Comparison of ENCODE assay signal across 8 cellular contexts in genomic region chr1:62082456-62083363, GRCh38.
DNase-seq lines count a peak whose midpoint lies in the region; ATAC-seq and TF ChIP-seq lines count a peak whose summit lies in the region.

No MANE protein-coding gene starts in this region.

- peaks cover 0 to 2% (median 0%) of the 10 kb centered on the region in 3 donors for H3K27me3 Mint-ChIP-seq in CD14-positive monocyte (ENCODE audit: low read depth in 3 of 3)

- H3K9me3 Mint-ChIP-seq in CD14-positive monocyte = no peaks in the 10 kb centered on the region

- H3K27me3 ChIP-seq in RWPE2 (ENCODE audit: insufficient read depth, poor library complexity, severe bottlenecking) = no peaks in the 10 kb centered on the region
- H3K27me3 ChIP-seq in iPS DF 6.9 (ENCODE audit: control insufficient read depth, insufficient read depth, low read length) = no peaks in the 10 kb centered on the region

- in situ Hi-C loops in astrocyte of the cerebellum (cut with HindIII; ENCODE audit: low sequenced_read_pairs) = no loop called here

- no peak for DNase-seq in CD14-positive monocyte (ENCODE audit: low spot score)
- peak; percentile 24 for DNase-seq in HS-27A (ENCODE audit: low read depth)
- DNase-seq in RWPE2 (ENCODE audit: low spot score) = no peak
- no peak for DNase-seq in astrocyte of the cerebellum (ENCODE audit: low read depth)
- DNase-seq in iPS DF 6.9 (ENCODE audit: low read depth, low spot score) = peak; percentile 22
- peak; percentile 44 to 45 for DNase-seq in stimulated activated CD4-positive, alpha-beta T cell treated with anti-CD3 and anti-CD28 coated beads, Interleukin-2, amount 100 ng/mL, for 24 hours
- DNase-seq in NCI-H1048 (lab: John Stamatoyannopoulos, UW) = no peak

- no peaks in the 10 kb centered on the region for H3K4me1 ChIP-seq in RWPE2 (ENCODE audit: insufficient read depth, poor library complexity, severe bottlenecking)
- H3K4me1 ChIP-seq in iPS DF 6.9 (ENCODE audit: control insufficient read depth, insufficient read depth, low read length) = no peaks in the 10 kb centered on the region

- H3K4me1 Mint-ChIP-seq in CD14-positive monocyte = no peaks in the 10 kb centered on the region

- no peaks in the 10 kb centered on the region for H3K36me3 Mint-ChIP-seq in CD14-positive monocyte

- H3K36me3 ChIP-seq in RWPE2 (ENCODE audit: low read depth) (peaks cover 36% of the 10 kb centered on the region), iPS DF 6.9 (ENCODE audit: control insufficient read depth, insufficient read depth, low read length) (no peaks in the 10 kb centered on the region; the same call in 1 of the 2 replicates)

- intact Hi-C loops in CD14-positive monocyte (cut with micrococcal nuclease) = loop anchor here in 1 of 2 donors (10.0 kb wide), 1 partner anchor 322 kb away; no protein-coding TSS in a partner anchor

- no peak overlapping the region for H3K27ac Mint-ChIP-seq in CD14-positive monocyte

- no CpG with 5 or more reads among the region's 14 CpGs for WGBS in iPS DF 6.9 (ENCODE audit: insufficient coverage, insufficient read length)

- ATAC-seq in GM18868 (IDR thresholded peaks at IDR 0.05; ENCODE audit: unreplicated experiment) (peak; percentile 87), RWPE2 (ENCODE audit: low read depth) (peak; percentile 83)

- H3K4me3 Mint-ChIP-seq in CD14-positive monocyte = no peak overlapping the region

- H3K4me3 ChIP-seq in RWPE2 (ENCODE audit: severe bottlenecking) (no peak overlapping the region), astrocyte of the cerebellum (ENCODE audit: low read depth, low read length) (no peak overlapping the region), iPS DF 6.9 (ENCODE audit: low read length) (no peak overlapping the region)

- H3K27ac ChIP-seq in RWPE2 (ENCODE audit: poor library complexity, severe bottlenecking) (no peak overlapping the region), iPS DF 6.9 (ENCODE audit: low read length) (no peak overlapping the region)

- peak; percentile 91 for TF ChIP-seq CTCF in CD14-positive monocyte (IDR thresholded peaks at IDR 0.05)
- peak; percentile 96 for TF ChIP-seq CTCF in RWPE2 (IDR thresholded peaks at IDR 0.05; ENCODE audit: poor library complexity, severe bottlenecking)
- peak; percentile 98 for TF ChIP-seq CTCF in astrocyte of the cerebellum (IDR thresholded peaks at IDR 0.05; ENCODE audit: low read depth, low read length, missing control alignments)

- no peaks in the 10 kb centered on the region for H3K9me3 ChIP-seq in RWPE2 (ENCODE audit: severe bottlenecking)
- no peaks in the 10 kb centered on the region for H3K9me3 ChIP-seq in iPS DF 6.9 (ENCODE audit: control insufficient read depth, insufficient read depth, low read length)

Comparison
In these comparisons a context has a peak if more than half of its experiments do, and no peak if none do; other contexts are left out.
1. DNase-seq: peak in HS-27A (single experiment), iPS DF 6.9 (single experiment) and stimulated activated CD4-positive, alpha-beta T cell treated with anti-CD3 and anti-CD28 coated beads, Interleukin-2, amount 100 ng/mL, for 24 hours (2 of 2); none in CD14-positive monocyte (single experiment), RWPE2 (single experiment), astrocyte of the cerebellum (single experiment) and NCI-H1048 (single experiment).
2. Peak in every context shown above with its lines, with median percentiles within 50 percentile points of each other: CTCF ChIP-seq.